Comparison of ENCODE assay signal across 6 cellular contexts in genomic region chr1:43969416-43969745, GRCh38. TPM values are rescaled to one million over a fixed set of nuclear protein-coding genes. Genes with fewer than 3 reads are reported as not detected.
DNase-seq lines count a peak whose midpoint lies in the region; FAIRE-seq and TF ChIP-seq lines count a peak whose summit lies in the region.

No MANE protein-coding gene starts in this region.

- H3F3A ChIP-seq in MM.1S (ENCODE audit: insufficient read depth, low read length) (peaks cover 12% of the 10 kb centered on the region), smooth muscle cell (ENCODE audit: low read depth) (peaks cover 5% of the 10 kb centered on the region)

- no peaks in the 10 kb centered on the region for H3K9me3 ChIP-seq in MM.1S (replicated peaks; ENCODE audit: insufficient read depth, low read length)
- no peaks in the 10 kb centered on the region for H3K9me3 ChIP-seq in smooth muscle cell (replicated peaks; ENCODE audit: low read depth)

- no peaks in the 10 kb centered on the region for H4K20me1 ChIP-seq in MM.1S (ENCODE audit: insufficient read depth, low read length)
- no peaks in the 10 kb centered on the region for H4K20me1 ChIP-seq in smooth muscle cell (ENCODE audit: low read depth)

- FAIRE-seq in RCC 7860 (lab: Jason Lieb, UNC): no peak

- H3K9ac ChIP-seq in MM.1S (ENCODE audit: low read length): no peak overlapping the region
- H3K9ac ChIP-seq in smooth muscle cell (ENCODE audit: low read depth): no peak overlapping the region

- peaks cover 20% of the 10 kb centered on the region for H3K79me2 ChIP-seq in MM.1S (ENCODE audit: low read length)
- H3K79me2 ChIP-seq in smooth muscle cell (ENCODE audit: low read depth): peaks cover 9% of the 10 kb centered on the region

- no peak overlapping the region for H3K27ac ChIP-seq in MM.1S (ENCODE audit: low read length)
- peak overlapping the region in 37 of 59 donors; percentile 6 to 77 (median 54) for H3K27ac ChIP-seq in dorsolateral prefrontal cortex
- H3K27ac ChIP-seq in smooth muscle cell (ENCODE audit: low read depth): no peak overlapping the region

- H3K27me3 ChIP-seq in MM.1S (replicated peaks; ENCODE audit: insufficient read depth, low read length) (no peaks in the 10 kb centered on the region), dorsolateral prefrontal cortex (no peaks in the 10 kb centered on the region), smooth muscle cell (ENCODE audit: low read depth) (no peaks in the 10 kb centered on the region)

- no peak for TF ChIP-seq CTCF in MM.1S (IDR thresholded peaks at IDR 0.05; ENCODE audit: low read length)
- no peak for TF ChIP-seq CTCF in dorsolateral prefrontal cortex (IDR thresholded peaks at IDR 0.05 in 54 of 56, conservative IDR thresholded peaks at IDR 0.05 in 2 of 56; ENCODE audit: low read depth in 1 of 56, partially characterized antibody in 56 of 56)
- TF ChIP-seq CTCF in smooth muscle cell (IDR thresholded peaks at IDR 0.05; ENCODE audit: borderline replicate concordance, insufficient read depth, poor library complexity, severe bottlenecking): no peak

- 55% methylated on average over 7 of the region's 7 CpGs for WGBS in smooth muscle cell (ENCODE audit: low lambda C conversion rate)

- DNase-seq in MM.1S (no peak), dorsolateral prefrontal cortex (no peak), smooth muscle cell (lab: John Stamatoyannopoulos, UW; ENCODE audit: unreplicated experiment) (no peak), DMS 273 (lab: John Stamatoyannopoulos, UW; ENCODE audit: unreplicated experiment) (no peak), RPMI8226 (no peak), RCC 7860 (ENCODE audit: low spot score) (no peak)

- H3K4me1 ChIP-seq in MM.1S (ENCODE audit: low read length): peaks cover 20% of the 10 kb centered on the region
- peaks cover 12% of the 10 kb centered on the region for H3K4me1 ChIP-seq in smooth muscle cell (ENCODE audit: low read depth)

- intact Hi-C loops in dorsolateral prefrontal cortex (cut with DNase I): no loop called here

- no peaks in the 10 kb centered on the region for H3K9me2 ChIP-seq in MM.1S (replicated peaks; ENCODE audit: insufficient read depth, low read length)

- no peaks in the 10 kb centered on the region for H3K36me3 ChIP-seq in MM.1S (replicated peaks; ENCODE audit: insufficient read depth, low read length)
- no peaks in the 10 kb centered on the region for H3K36me3 ChIP-seq in smooth muscle cell (ENCODE audit: low read depth)

- H3K4me2 ChIP-seq in MM.1S (ENCODE audit: low read depth, low read length): peak overlapping the region; percentile 81
- H3K4me2 ChIP-seq in smooth muscle cell: peak overlapping the region; percentile 78

- H2AFZ ChIP-seq in MM.1S (ENCODE audit: low read length) (peak overlapping the region; percentile 42; the same call in 1 of the 2 replicates), smooth muscle cell (ENCODE audit: low read depth) (no peak overlapping the region)

- H3K4me3 ChIP-seq in MM.1S (ENCODE audit: low read length) (peak overlapping the region; percentile 38; the same call in 1 of the 2 replicates), dorsolateral prefrontal cortex (peak overlapping the region; percentile 16 to 98 (median 87)), smooth muscle cell (peak overlapping the region; percentile 21)

RNA-seq across cellular contexts. Expression of gene DPH2, which starts 0.4 kb away (rescaled TPM):
- 10 to 100 TPM; 12.0 to 31.1 (median 20.7) TPM for total RNA-seq in dorsolateral prefrontal cortex
- total RNA-seq in smooth muscle cell: 9.8 and 23.5 TPM in 2 replicates
- 20.3 and 26.5 TPM in 2 replicates for polyA plus RNA-seq in smooth muscle cell

RNA-seq across cellular contexts. Expression of gene ATP6V0B, which starts 5.4 kb away (rescaled TPM):
- total RNA-seq in dorsolateral prefrontal cortex: 100 to 1,000 TPM; 112 to 276 (median 202) TPM
- total RNA-seq in smooth muscle cell: 95.3 and 106 TPM in 2 replicates
- polyA plus RNA-seq in smooth muscle cell: 203 and 222 TPM in 2 replicates

RNA-seq across cellular contexts. Expression of gene B4GALT2, which starts 9.6 kb away (rescaled TPM):
- total RNA-seq in dorsolateral prefrontal cortex (10 to 100 TPM; 33.5 to 97.8 (median 48.8) TPM), smooth muscle cell (52.4 and 67.0 TPM in 2 replicates)
- polyA plus RNA-seq in smooth muscle cell: 113 and 135 TPM in 2 replicates

RNA-seq across cellular contexts. Expression of gene CCDC24, which starts 22.0 kb away (rescaled TPM):
- total RNA-seq in dorsolateral prefrontal cortex (10 to 100 TPM in 119 of 120 experiments, 1 to 10 TPM in 1; 9.0 to 34.0 (median 18.6) TPM), smooth muscle cell (6.5 and 7.3 TPM in 2 replicates)
- polyA plus RNA-seq in smooth muscle cell: 11.4 and 16.6 TPM in 2 replicates

RNA-seq across cellular contexts. Expression of gene IPO13, which starts 22.6 kb away (rescaled TPM):
- total RNA-seq in dorsolateral prefrontal cortex (100 to 1,000 TPM in 51 of 120 experiments, 10 to 100 TPM in 69; 48.0 to 243 (median 94.5) TPM), smooth muscle cell (10.4 and 11.2 TPM in 2 replicates)
- polyA plus RNA-seq in smooth muscle cell: 19.3 and 21.2 TPM in 2 replicates

Comparison
In these comparisons a context has a peak if more than half of its experiments do, and no peak if none do; other contexts are left out.
1. H3K27ac ChIP-seq: peak in dorsolateral prefrontal cortex (37 of 59); none in MM.1S (single experiment) and smooth muscle cell (single experiment).
2. H3K4me3 ChIP-seq: peak in every context shown above with its lines; median percentile 87 in dorsolateral prefrontal cortex; 38 in MM.1S; 21 in smooth muscle cell.